ENCODE assay signal across 11 cellular contexts in the genomic region with DNA sequence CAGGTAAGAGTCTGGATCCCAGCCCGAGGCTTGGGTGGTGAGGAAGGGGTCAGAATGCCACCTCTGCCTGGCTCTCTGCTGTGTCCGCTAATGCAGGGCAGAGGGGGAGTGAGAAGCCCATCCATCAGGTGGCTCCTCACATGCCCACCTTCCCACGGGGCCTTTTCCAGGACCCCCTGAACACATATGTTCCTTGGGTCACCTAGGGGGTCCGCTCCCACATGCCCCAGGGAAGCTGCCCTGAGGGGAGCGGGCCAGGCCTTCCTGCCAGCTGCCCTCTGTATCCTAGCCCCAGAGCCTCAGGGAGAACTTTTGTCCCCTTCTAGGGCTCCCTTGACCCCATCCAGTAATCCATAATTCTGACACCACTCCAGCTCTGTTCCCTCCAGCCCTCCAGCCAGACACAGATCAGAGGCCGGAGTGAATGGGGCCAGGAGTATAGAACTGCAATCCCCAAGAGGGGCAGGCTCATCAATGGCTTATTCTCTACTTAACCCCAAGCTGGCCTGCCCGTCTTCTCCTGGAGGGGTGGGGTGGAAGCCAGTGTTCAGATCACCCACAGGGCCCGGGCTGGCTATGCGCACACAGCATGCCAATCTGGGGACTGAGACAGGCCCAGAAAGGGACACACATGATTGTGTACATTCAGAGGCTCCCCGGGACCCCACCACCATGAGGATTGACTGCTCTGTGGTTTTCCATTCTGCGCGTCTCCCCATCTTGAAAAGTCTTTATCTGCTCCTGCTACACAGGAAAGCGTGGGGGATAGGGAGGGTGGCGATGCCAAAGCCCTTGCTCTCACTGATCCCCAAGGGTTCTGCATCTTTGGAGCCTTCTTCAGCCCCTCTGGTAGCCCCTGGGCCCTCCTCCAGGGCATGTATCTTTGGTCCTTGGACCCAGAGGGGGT. TPM values are rescaled to one million over a fixed set of nuclear protein-coding genes. Genes with fewer than 3 reads are reported as not detected.
DNase-seq lines count a peak whose midpoint lies in the region; ATAC-seq, FAIRE-seq and TF ChIP-seq lines count a peak whose summit lies in the region.
"Had no signal": no experiment of that assay in that cellular context is flagged by ENCODE, and none has a peak within 500 bp of the region (broad histone marks: within the 10 kb centered on the region; RNA-seq: fewer than 3 reads in every experiment).

No MANE protein-coding gene starts in this region.

- no peak overlapping the region for H3K9ac ChIP-seq in kidney (ENCODE audit: low read length in 2 of 2)

- H3K27ac ChIP-seq in adrenal gland (peak overlapping the region in 4 of 5 donors; percentile 32 to 81 (median 71)), kidney (ENCODE audit: low read depth in 2 of 2, low read length in 2 of 2) (peak overlapping the region; percentile 54 to 82)

- peak overlapping the region; percentile 73 for H3K27ac Mint-ChIP-seq in HFFc6
- peak overlapping the region; percentile 56 for H3K27ac Mint-ChIP-seq in stimulated activated naive B cell treated with anti-CD40 and anti-IgM and Interleukin-4, amounts not matched to agents 10 μg/mL and 1 μg/mL and 100 μg/mL, for 72 hours

- TF ChIP-seq CTCF in HFFc6 (IDR thresholded peaks at IDR 0.05) = no peak
- no peak for TF ChIP-seq CTCF in adrenal gland (IDR thresholded peaks at IDR 0.05)
- no peak for TF ChIP-seq CTCF in kidney (IDR thresholded peaks at IDR 0.05; ENCODE audit: borderline replicate concordance, extremely low read depth, insufficient read depth)

- FAIRE-seq in kidney (lab: Jason Lieb, UNC) (no peak), GM19239 (lab: Jason Lieb, UNC) (no peak)

- 66 to 72% (median 69%) methylated on average over 13 to 14 of the region's 14 CpGs for WGBS in adrenal gland, 4 donors

- no peaks in the 10 kb centered on the region for H3K9me3 ChIP-seq in adrenal gland (replicated peaks in 1 of 3)
- no peaks in the 10 kb centered on the region for H3K9me3 ChIP-seq in kidney (ENCODE audit: control insufficient read depth in 1 of 2, low read length in 2 of 2)

- peak overlapping the region in 2 of 4 donors; percentile 0 to 51 for H3K4me3 ChIP-seq in adrenal gland
- peak overlapping the region; percentile 20 to 55 for H3K4me3 ChIP-seq in kidney (ENCODE audit: low read length in 2 of 2)

- no peaks in the 10 kb centered on the region for H3K27me3 ChIP-seq in adrenal gland

- peaks cover 12% of the 10 kb centered on the region; the same call in 1 of the 2 replicates for H3K36me3 Mint-ChIP-seq in HFFc6 (ENCODE audit: low read depth)
- H3K36me3 Mint-ChIP-seq in stimulated activated naive B cell treated with anti-CD40 and anti-IgM and Interleukin-4, amounts not matched to agents 10 μg/mL and 1 μg/mL and 100 μg/mL, for 72 hours = no peaks in the 10 kb centered on the region

- no peak for ATAC-seq in stimulated activated naive B cell treated with anti-CD40 and anti-IgM and Interleukin-4, amounts not matched to agents 10 μg/mL and 1 μg/mL and 100 μg/mL, for 72 hours (replicated peaks)
- ATAC-seq: esophagus mucosa had no signal

- peak overlapping the region; percentile 96 for H3K4me3 Mint-ChIP-seq in HFFc6
- H3K4me3 Mint-ChIP-seq in stimulated activated naive B cell treated with anti-CD40 and anti-IgM and Interleukin-4, amounts not matched to agents 10 μg/mL and 1 μg/mL and 100 μg/mL, for 72 hours = no peak overlapping the region

- peaks cover 2% of the 10 kb centered on the region; the same call in 1 of the 2 replicates for H3K27me3 Mint-ChIP-seq in HFFc6 (ENCODE audit: insufficient read depth)
- H3K27me3 Mint-ChIP-seq in stimulated activated naive B cell treated with anti-CD40 and anti-IgM and Interleukin-4, amounts not matched to agents 10 μg/mL and 1 μg/mL and 100 μg/mL, for 72 hours = peaks cover 4 to 18% of the 10 kb centered on the region in 2 donors

- H3K4me1 Mint-ChIP-seq in HFFc6 (ENCODE audit: low read depth) = peaks cover 50% of the 10 kb centered on the region
- peaks cover 35 to 62% of the 10 kb centered on the region in 2 donors for H3K4me1 Mint-ChIP-seq in stimulated activated naive B cell treated with anti-CD40 and anti-IgM and Interleukin-4, amounts not matched to agents 10 μg/mL and 1 μg/mL and 100 μg/mL, for 72 hours

- no peak for DNase-seq in HFFc6
- no peak for DNase-seq in adrenal gland
- peak; percentile 74 for DNase-seq in kidney
- no peak for DNase-seq in stimulated activated naive B cell treated with anti-CD40 and anti-IgM and Interleukin-4, amounts not matched to agents 10 μg/mL and 1 μg/mL and 100 μg/mL, for 72 hours
- DNase-seq in GM19239 (ENCODE audit: insufficient read length, low spot score) = no peak
- no peak for DNase-seq in activated naive CD4-positive, alpha-beta T cell (lab: John Stamatoyannopoulos, UW)
- no peak for DNase-seq in HT-29 (ENCODE audit: low spot score)
- DNase-seq in activated CD8-positive, alpha-beta memory T cell treated with anti-CD3 and anti-CD28 coated beads, Interleukin-2, amount 50 U/mL, for 48 hours = no peak
- DNase-seq: NCI-H1417 treated with DMSO at 0.1 percent for 48 hours, RPMI8226 had no signal

- no peaks in the 10 kb centered on the region for H3K9me3 Mint-ChIP-seq in HFFc6
- H3K9me3 Mint-ChIP-seq in stimulated activated naive B cell treated with anti-CD40 and anti-IgM and Interleukin-4, amounts not matched to agents 10 μg/mL and 1 μg/mL and 100 μg/mL, for 72 hours = peaks cover 0 to 3% of the 10 kb centered on the region in 2 donors

- TF ChIP-seq POLR2A in adrenal gland (IDR thresholded peaks at IDR 0.05) = no peak

- H3K36me3 ChIP-seq in adrenal gland (replicated peaks in 1 of 2) (peaks cover 0 to 6% of the 10 kb centered on the region in 2 donors), kidney (ENCODE audit: control insufficient read depth in 1 of 2, insufficient read depth in 2 of 2, low read length in 2 of 2) (no peaks in the 10 kb centered on the region)

- peaks cover 8 to 32% of the 10 kb centered on the region in 2 donors for H3K4me1 ChIP-seq in adrenal gland (replicated peaks in 1 of 2)
- H3K4me1 ChIP-seq in kidney (ENCODE audit: control insufficient read depth in 1 of 2, insufficient read depth in 1 of 2, low read depth in 1 of 2, low read length in 2 of 2) = peaks cover 0 to 16% of the 10 kb centered on the region in 2 donors

- intact Hi-C loops in adrenal gland (cut with DNase I) (loop anchor here (5.0 to 10.0 kb wide), 4 partner anchors 45 to 115 kb away; a partner anchor contains a TSS), kidney (cut with DNase I) (no loop called here)

RNA-seq across cellular contexts. Expression of a gene that starts 1.1 kb away (rescaled TPM):
- total RNA-seq in HFFc6 (2021; fragmentation: NEBNext Ultra II Directional; extraction: Animal tissue kit (Norgen Biotek cat#: 25700)) = 100 to 1,000 TPM; 144 to 208 (median 183) TPM
- total RNA-seq in adrenal gland = 100 to 1,000 TPM in 5 of 8 donors, 10 to 100 TPM in 3; 51.6 to 243 (median 127) TPM
- 100 to 1,000 TPM in 1 of 3 donors, 10 to 100 TPM in 1, 1 to 10 TPM in 1; 4.2 to 168 (median 84.4) TPM for polyA plus RNA-seq in adrenal gland
- 75.2 TPM for total RNA-seq in kidney
- 32.1 TPM for polyA plus RNA-seq in kidney (ENCODE audit: insufficient read depth, low read depth, low replicate concordance)
- total RNA-seq in HT-29 (2014; rRNA removed; shearing (Covaris generic)) = 0.65 and 1.1 TPM in 2 replicates

RNA-seq across cellular contexts. Expression of a gene that starts 7.1 kb away (rescaled TPM):
- total RNA-seq in HFFc6 (2021; fragmentation: NEBNext Ultra II Directional; extraction: Animal tissue kit (Norgen Biotek cat#: 25700)) = 1 to 10 TPM; 1.0 to 1.7 (median 1.6) TPM
- total RNA-seq in adrenal gland (10 to 100 TPM in 4 of 8 donors, 1 to 10 TPM in 4; 4.0 to 14.4 (median 10.0) TPM), kidney (18.7 TPM)
- polyA plus RNA-seq in adrenal gland (1 to 10 TPM; 3.3 to 6.7 (median 4.9) TPM), kidney (ENCODE audit: insufficient read depth, low read depth, low replicate concordance) (538 TPM)
- 4.1 and 4.2 TPM in 2 replicates for total RNA-seq in HT-29 (2014; rRNA removed; shearing (Covaris generic))

RNA-seq across cellular contexts. Expression of a gene that starts 8.0 kb away (rescaled TPM):
- total RNA-seq in HFFc6 (2021; fragmentation: NEBNext Ultra II Directional; extraction: Animal tissue kit (Norgen Biotek cat#: 25700)) = 100 to 1,000 TPM; 500 to 565 (median 548) TPM
- total RNA-seq in adrenal gland (100 to 1,000 TPM; 174 to 573 (median 381) TPM), kidney (260 TPM)
- polyA plus RNA-seq in adrenal gland (100 to 1,000 TPM; 387 to 602 (median 531) TPM), kidney (ENCODE audit: insufficient read depth, low read depth, low replicate concordance) (718 TPM)
- total RNA-seq in HT-29 (2014; rRNA removed; shearing (Covaris generic)) = 107 and 127 TPM in 2 replicates

RNA-seq across cellular contexts. Expression of a gene that starts 28.0 kb away (rescaled TPM):
- total RNA-seq in HFFc6 (2021; fragmentation: NEBNext Ultra II Directional; extraction: Animal tissue kit (Norgen Biotek cat#: 25700)) = 10 to 100 TPM; 23.5 to 31.4 (median 28.6) TPM
- total RNA-seq in adrenal gland = 10 to 100 TPM; 23.4 to 42.4 (median 30.4) TPM
- polyA plus RNA-seq in adrenal gland = 10 to 100 TPM; 21.2 to 31.3 (median 29.8) TPM
- total RNA-seq in kidney = 36.5 TPM
- 33.4 TPM for polyA plus RNA-seq in kidney (ENCODE audit: insufficient read depth, low read depth, low replicate concordance)
- total RNA-seq in HT-29 (2014; rRNA removed; shearing (Covaris generic)) = 28.1 and 34.5 TPM in 2 replicates

RNA-seq across cellular contexts. Expression of a gene that starts 39.4 kb away (rescaled TPM):
- under 1 TPM in 1 of 6 experiments, not detected in 5; 0.12 TPM for total RNA-seq in HFFc6 (2021; fragmentation: NEBNext Ultra II Directional; extraction: Animal tissue kit (Norgen Biotek cat#: 25700))
- total RNA-seq in adrenal gland = 1 to 10 TPM in 4 of 8 donors, under 1 TPM in 3, not detected in 1; 0.52 to 4.7 (median 1.1) TPM
- polyA plus RNA-seq in adrenal gland = 1 to 10 TPM; 1.8 to 2.0 (median 2.0) TPM
- total RNA-seq in kidney = 3.7 TPM
- polyA plus RNA-seq in kidney (ENCODE audit: insufficient read depth, low read depth, low replicate concordance) = 3.8 TPM
- total RNA-seq in HT-29 (2014; rRNA removed; shearing (Covaris generic)) = 38.2 and 42.0 TPM in 2 replicates

Comparison
In these comparisons a context has a peak if more than half of its experiments do, and no peak if none do; other contexts are left out.
1. RNA of a gene that starts 1.1 kb away (total RNA-seq): 144 to 208 TPM in HFFc6, 51.6 to 243 TPM in adrenal gland and 75.2 TPM in kidney (single experiment); 0.65 to 1.1 TPM in HT-29; every median in the first group is over 10 times any median in the second.